ENCODE assay signal across 28 cellular contexts in the genomic region with DNA sequence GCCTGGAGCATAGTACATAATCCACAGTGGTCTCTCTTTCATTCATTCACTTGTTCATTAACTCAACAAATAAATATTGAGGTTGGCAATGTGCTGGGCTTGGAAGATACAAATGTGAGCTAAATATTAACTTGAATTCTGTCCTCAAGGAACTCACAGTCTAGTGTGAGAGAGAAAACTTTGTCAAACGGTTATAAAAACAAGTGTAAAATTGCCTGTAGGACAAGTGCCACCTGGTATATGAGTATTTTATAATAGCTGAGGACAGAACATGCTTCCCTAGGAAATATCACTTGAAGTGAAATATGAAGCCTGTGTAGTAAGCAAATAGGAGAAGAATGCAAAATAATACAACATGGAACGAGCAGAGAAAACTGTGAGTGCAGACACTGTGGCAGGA.
"Had no signal": no experiment of that assay in that cellular context is flagged by ENCODE, and none has a peak within 500 bp of the region (broad histone marks: within the 10 kb centered on the region; RNA-seq: fewer than 3 reads in every experiment).

No MANE protein-coding gene starts in this region.

- H3K9me3 ChIP-seq: body of pancreas had no signal

- ATAC-seq: activated CD4-positive, alpha-beta T cell treated with anti-CD3 and anti-CD28 coated beads for 36 hours; activated CD8-positive, alpha-beta memory T cell treated with anti-CD3 and anti-CD28 coated beads, Interleukin-2, amount 10 ng/mL, durations not matched to agents 7 days and 5 days; activated CD8-positive, alpha-beta T cell treated with anti-CD3 and anti-CD28 coated beads, Interleukin-2, amount 10 ng/mL, durations not matched to agents 7 days and 5 days; activated naive CD8-positive, alpha-beta T cell treated with anti-CD3 and anti-CD28 coated beads, Interleukin-2, amount 50 U/mL, for 24 hours; body of pancreas; esophagus mucosa had no signal

- H3K36me3 Mint-ChIP-seq: activated CD4-positive, alpha-beta memory T cell treated with anti-CD3 and anti-CD28 coated beads for 36 hours; activated CD8-positive, alpha-beta memory T cell treated with anti-CD3 and anti-CD28 coated beads, Interleukin-2, amount 10 ng/mL, durations not matched to agents 7 days and 5 days; activated naive CD4-positive, alpha-beta T cell treated with anti-CD3 and anti-CD28 coated beads, Interleukin-2, amount 50 U/mL, for 24 hours; activated naive CD8-positive, alpha-beta T cell treated with anti-CD3 and anti-CD28 coated beads for 36 hours had no signal

- H3K27me3 Mint-ChIP-seq: activated CD4-positive, alpha-beta memory T cell treated with anti-CD3 and anti-CD28 coated beads for 36 hours; activated CD4-positive, alpha-beta T cell treated with anti-CD3 and anti-CD28 coated beads for 36 hours; activated CD8-positive, alpha-beta memory T cell treated with anti-CD3 and anti-CD28 coated beads, Interleukin-2, amount 10 ng/mL, durations not matched to agents 7 days and 5 days; activated naive CD4-positive, alpha-beta T cell treated with anti-CD3 and anti-CD28 coated beads, Interleukin-2, amount 50 U/mL, for 24 hours; activated naive CD8-positive, alpha-beta T cell treated with anti-CD3 and anti-CD28 coated beads for 36 hours; activated naive CD8-positive, alpha-beta T cell treated with anti-CD3 and anti-CD28 coated beads, Interleukin-2, amount 50 U/mL, for 24 hours had no signal

- H3K4me1 Mint-ChIP-seq: activated CD4-positive, alpha-beta T cell treated with anti-CD3 and anti-CD28 coated beads for 36 hours; activated CD4-positive, alpha-beta T cell treated with anti-CD3 and anti-CD28 coated beads, Interleukin-2, amount 10 ng/mL, durations not matched to agents 24 days and 14 days; activated CD8-positive, alpha-beta memory T cell treated with anti-CD3 and anti-CD28 coated beads, Interleukin-2, amount 10 ng/mL, durations not matched to agents 7 days and 5 days; activated naive CD4-positive, alpha-beta T cell treated with anti-CD3 and anti-CD28 coated beads, Interleukin-2, amount 50 U/mL, for 24 hours; activated naive CD8-positive, alpha-beta T cell treated with anti-CD3 and anti-CD28 coated beads for 36 hours; activated naive CD8-positive, alpha-beta T cell treated with anti-CD3 and anti-CD28 coated beads, Interleukin-2, amount 50 U/mL, for 24 hours; endodermal cell had no signal

- H3K4me1 ChIP-seq: adrenal gland, body of pancreas had no signal

- H3K27me3 ChIP-seq: adrenal gland, body of pancreas had no signal

- DNase-seq: activated CD4-positive, alpha-beta memory T cell treated with anti-CD3 and anti-CD28 coated beads for 36 hours; activated CD4-positive, alpha-beta T cell treated with anti-CD3 and anti-CD28 coated beads for 36 hours; activated CD4-positive, alpha-beta T cell treated with anti-CD3 and anti-CD28 coated beads, Interleukin-2, amount 10 ng/mL, durations not matched to agents 24 days and 14 days; activated CD4-positive, CD25-positive, alpha-beta regulatory T cell; activated CD4-positive, CD25-positive, alpha-beta regulatory T cell treated with anti-CD3 and anti-CD28 coated beads, Interleukin-2, amount 50 U/mL, for 72 hours; activated CD8-positive, alpha-beta memory T cell treated with anti-CD3 and anti-CD28 coated beads, Interleukin-2, amount 10 ng/mL, durations not matched to agents 7 days and 5 days; activated CD8-positive, alpha-beta memory T cell treated with anti-CD3 and anti-CD28 coated beads, Interleukin-2, amount 50 U/mL, for 4 hours; activated CD8-positive, alpha-beta T cell treated with anti-CD3 and anti-CD28 coated beads, Interleukin-2, amount 10 ng/mL, durations not matched to agents 7 days and 5 days; activated effector memory CD4-positive, alpha-beta T cell treated with anti-CD3 and anti-CD28 coated beads, Interleukin-2, amount 50 U/mL, for 16 hours; activated naive CD4-positive, alpha-beta T cell treated with anti-CD3 and anti-CD28 coated beads for 36 hours; activated naive CD8-positive, alpha-beta T cell treated with anti-CD3 and anti-CD28 coated beads for 36 hours; activated naive CD8-positive, alpha-beta T cell treated with anti-CD3 and anti-CD28 coated beads, Interleukin-2, amount 50 U/mL, for 24 hours; activated T-cell treated with anti-CD3 and anti-CD28 coated beads, Interleukin-2, amount 50 U/mL, for 1 hour; activated T-cell treated with anti-CD3 and anti-CD28 coated beads, Interleukin-2, amount 50 U/mL, for 48 hours; adrenal gland; amygdala; aorta; body of pancreas; caudate nucleus; effector memory CD4-positive, alpha-beta T cell; endodermal cell; foreskin fibroblast; head of caudate nucleus; T-helper 2 cell had no signal

- H3K36me3 ChIP-seq: adrenal gland had no signal

- H3K27ac Mint-ChIP-seq: activated CD4-positive, alpha-beta memory T cell treated with anti-CD3 and anti-CD28 coated beads for 36 hours; activated CD4-positive, alpha-beta T cell treated with anti-CD3 and anti-CD28 coated beads for 36 hours; activated CD4-positive, alpha-beta T cell treated with anti-CD3 and anti-CD28 coated beads, Interleukin-2, amount 10 ng/mL, durations not matched to agents 24 days and 14 days; activated CD8-positive, alpha-beta memory T cell treated with anti-CD3 and anti-CD28 coated beads, Interleukin-2, amount 10 ng/mL, durations not matched to agents 7 days and 5 days; activated CD8-positive, alpha-beta T cell treated with anti-CD3 and anti-CD28 coated beads, Interleukin-2, amount 10 ng/mL, durations not matched to agents 7 days and 5 days; activated naive CD4-positive, alpha-beta T cell treated with anti-CD3 and anti-CD28 coated beads for 36 hours; activated naive CD4-positive, alpha-beta T cell treated with anti-CD3 and anti-CD28 coated beads, Interleukin-2, amount 50 U/mL, for 24 hours; activated naive CD8-positive, alpha-beta T cell treated with anti-CD3 and anti-CD28 coated beads for 36 hours; activated naive CD8-positive, alpha-beta T cell treated with anti-CD3 and anti-CD28 coated beads, Interleukin-2, amount 50 U/mL, for 24 hours; activated T-helper 1 cell treated with anti-CD3 and anti-CD28 coated beads, Interleukin-12 subunit alpha, Interleukin-12 subunit beta, Interleukin-2, Interleukin-4 antibody, amounts not matched to agents 30 ng/mL and 10 ng/mL and 1 ng/mL, durations not matched to agents 14 hours and 24 hours and 36 hours; activated T-helper 2 cell treated with anti-CD3 and anti-CD28 coated beads, Interferon-gamma antibody, Interleukin-2, Interleukin-4, amounts not matched to agents 10 μg/mL and 5 μg/mL and 100 μg/mL, durations not matched to agents 14 hours and 24 hours and 36 hours; endodermal cell had no signal

- H3K27ac ChIP-seq: adrenal gland, body of pancreas had no signal

- H3K9me3 Mint-ChIP-seq: activated naive CD4-positive, alpha-beta T cell treated with anti-CD3 and anti-CD28 coated beads, Interleukin-2, amount 50 U/mL, for 24 hours had no signal

- H3K4me3 ChIP-seq: adrenal gland, body of pancreas had no signal

- H3K4me3 Mint-ChIP-seq: activated CD4-positive, alpha-beta memory T cell treated with anti-CD3 and anti-CD28 coated beads for 36 hours; activated CD4-positive, alpha-beta T cell treated with anti-CD3 and anti-CD28 coated beads for 36 hours; activated CD4-positive, alpha-beta T cell treated with anti-CD3 and anti-CD28 coated beads, Interleukin-2, amount 10 ng/mL, durations not matched to agents 24 days and 14 days; activated CD8-positive, alpha-beta memory T cell treated with anti-CD3 and anti-CD28 coated beads, Interleukin-2, amount 10 ng/mL, durations not matched to agents 7 days and 5 days; activated CD8-positive, alpha-beta T cell treated with anti-CD3 and anti-CD28 coated beads, Interleukin-2, amount 10 ng/mL, durations not matched to agents 7 days and 5 days; activated naive CD4-positive, alpha-beta T cell treated with anti-CD3 and anti-CD28 coated beads for 36 hours; activated naive CD4-positive, alpha-beta T cell treated with anti-CD3 and anti-CD28 coated beads, Interleukin-2, amount 50 U/mL, for 24 hours; activated naive CD8-positive, alpha-beta T cell treated with anti-CD3 and anti-CD28 coated beads for 36 hours; activated naive CD8-positive, alpha-beta T cell treated with anti-CD3 and anti-CD28 coated beads, Interleukin-2, amount 50 U/mL, for 24 hours; activated T-helper 1 cell treated with anti-CD3 and anti-CD28 coated beads, Interleukin-12 subunit alpha, Interleukin-12 subunit beta, Interleukin-2, Interleukin-4 antibody, amounts not matched to agents 30 ng/mL and 10 ng/mL and 1 ng/mL, durations not matched to agents 14 hours and 24 hours and 36 hours; endodermal cell had no signal
